15 cellular contexts compared by ENCODE assay signal in genomic region chr6:138814179-138814834, GRCh38. TPM values are rescaled to one million over a fixed set of nuclear protein-coding genes. Genes with fewer than 3 reads are reported as not detected.
DNase-seq lines count a peak whose midpoint lies in the region; ATAC-seq, FAIRE-seq and TF ChIP-seq lines count a peak whose summit lies in the region.
"Had no signal": no experiment of that assay in that cellular context is flagged by ENCODE, and none has a peak within 500 bp of the region (broad histone marks: within the 10 kb centered on the region; RNA-seq: fewer than 3 reads in every experiment).

No MANE protein-coding gene starts in this region.

- no peak overlapping the region for H3K4me3 ChIP-seq in kidney (ENCODE audit: low read length in 2 of 2)
- H3K4me3 ChIP-seq: body of pancreas had no signal

- DNase-seq in DMS 273 treated with DMSO at 0.1 percent for 48 hours (lab: John Stamatoyannopoulos, UW) (peak; percentile 45), NCI-H1417 (lab: John Stamatoyannopoulos, UW) (peak in 2 of 3 experiments; percentile 89 to 99), NCI-H526 (lab: John Stamatoyannopoulos, UW) (peak; percentile 39 to 46), foreskin keratinocyte (peak in 1 of 2 donors; percentile 19), kidney (no peak), NCI-H187 (lab: John Stamatoyannopoulos, UW) (no peak), T-helper 9 cell (no peak)
- DNase-seq: activated CD4-positive, alpha-beta memory T cell treated with anti-CD3 and anti-CD28 coated beads, Interleukin-2, amount 10 ng/mL, durations not matched to agents 7 days and 5 days; activated T-cell treated with anti-CD3 and anti-CD28 coated beads, Interleukin-2, amount 50 U/mL, for 4 hours; body of pancreas; left ventricle myocardium superior; stimulated activated CD4-positive, alpha-beta T cell treated with anti-CD3 and anti-CD28 coated beads, Interleukin-2, amount 100 ng/mL, for 48 hours had no signal

- H3K4me1 ChIP-seq in foreskin keratinocyte (peaks cover 31% of the 10 kb centered on the region), kidney (ENCODE audit: control insufficient read depth in 1 of 2, insufficient read depth in 1 of 2, low read depth in 1 of 2, low read length in 2 of 2) (no peaks in the 10 kb centered on the region)

- H3K27ac ChIP-seq in foreskin keratinocyte (peak overlapping the region; percentile 22), kidney (ENCODE audit: low read depth in 2 of 2, low read length in 2 of 2) (no peak overlapping the region)
- H3K27ac ChIP-seq: body of pancreas had no signal

- H3K9ac ChIP-seq in kidney (ENCODE audit: low read length in 2 of 2), result no peak overlapping the region

- H3K9me3 ChIP-seq in kidney (ENCODE audit: control insufficient read depth in 1 of 2, low read length in 2 of 2), result no peaks in the 10 kb centered on the region
- H3K9me3 ChIP-seq: body of pancreas had no signal

- FAIRE-seq in kidney (lab: Jason Lieb, UNC), result no peak

- intact Hi-C loops in kidney (cut with DNase I), result loop anchor here (10.0 kb wide), 1 partner anchor 550 kb away; no protein-coding TSS in a partner anchor

- TF ChIP-seq CTCF in foreskin keratinocyte (conservative IDR thresholded peaks at IDR 0.05), result no peak
- TF ChIP-seq CTCF in kidney (IDR thresholded peaks at IDR 0.05; ENCODE audit: borderline replicate concordance, extremely low read depth, insufficient read depth), result no peak

- no peaks in the 10 kb centered on the region for H3K36me3 ChIP-seq in kidney (ENCODE audit: control insufficient read depth in 1 of 2, insufficient read depth in 2 of 2, low read length in 2 of 2)

- no peak for ATAC-seq in foreskin keratinocyte
- ATAC-seq in HG03342 (IDR thresholded peaks at IDR 0.05; ENCODE audit: unreplicated experiment), result no peak
- ATAC-seq: activated T-cell treated with anti-CD3 and anti-CD28 coated beads, Interleukin-2, amount 50 U/mL, for 4 hours; body of pancreas; left ventricle myocardium superior had no signal

- H3K27me3 ChIP-seq in foreskin keratinocyte, result no peaks in the 10 kb centered on the region
- H3K27me3 ChIP-seq: body of pancreas had no signal

RNA-seq across cellular contexts. Expression of gene ECT2L, which starts 18.4 kb away (rescaled TPM):
- not detected in 2 replicates for total RNA-seq in foreskin keratinocyte
- polyA plus RNA-seq in foreskin keratinocyte, result not detected in 2 replicates
- 0.13 TPM for total RNA-seq in kidney
- polyA plus RNA-seq in kidney (ENCODE audit: insufficient read depth, low read depth, low replicate concordance), result not detected
- total RNA-seq: activated CD4-positive, alpha-beta memory T cell treated with anti-CD3 and anti-CD28 coated beads, Interleukin-2, amount 10 ng/mL, durations not matched to agents 7 days and 5 days; activated T-cell treated with anti-CD3 and anti-CD28 coated beads, Interleukin-2, amount 50 U/mL, for 4 hours; body of pancreas; epithelial cell of proximal tubule; RPMI7951 had no signal

RNA-seq across cellular contexts. Expression of gene CCDC28A, which starts 40.7 kb away (rescaled TPM):
- total RNA-seq in foreskin keratinocyte (9.9 TPM in 2 replicates), kidney (30.2 TPM)
- polyA plus RNA-seq in foreskin keratinocyte (9.9 and 10.6 TPM in 2 replicates), kidney (ENCODE audit: insufficient read depth, low read depth, low replicate concordance) (70.0 TPM)

Comparison
In these comparisons a context has a peak if more than half of its experiments do, and no peak if none do; other contexts are left out.
1. DNase-seq: peak in DMS 273 treated with DMSO at 0.1 percent for 48 hours (single experiment), NCI-H1417 (2 of 3) and NCI-H526 (2 of 2); none in kidney (single experiment), NCI-H187 (0 of 2) and T-helper 9 cell (single experiment).